In the genomic region with DNA sequence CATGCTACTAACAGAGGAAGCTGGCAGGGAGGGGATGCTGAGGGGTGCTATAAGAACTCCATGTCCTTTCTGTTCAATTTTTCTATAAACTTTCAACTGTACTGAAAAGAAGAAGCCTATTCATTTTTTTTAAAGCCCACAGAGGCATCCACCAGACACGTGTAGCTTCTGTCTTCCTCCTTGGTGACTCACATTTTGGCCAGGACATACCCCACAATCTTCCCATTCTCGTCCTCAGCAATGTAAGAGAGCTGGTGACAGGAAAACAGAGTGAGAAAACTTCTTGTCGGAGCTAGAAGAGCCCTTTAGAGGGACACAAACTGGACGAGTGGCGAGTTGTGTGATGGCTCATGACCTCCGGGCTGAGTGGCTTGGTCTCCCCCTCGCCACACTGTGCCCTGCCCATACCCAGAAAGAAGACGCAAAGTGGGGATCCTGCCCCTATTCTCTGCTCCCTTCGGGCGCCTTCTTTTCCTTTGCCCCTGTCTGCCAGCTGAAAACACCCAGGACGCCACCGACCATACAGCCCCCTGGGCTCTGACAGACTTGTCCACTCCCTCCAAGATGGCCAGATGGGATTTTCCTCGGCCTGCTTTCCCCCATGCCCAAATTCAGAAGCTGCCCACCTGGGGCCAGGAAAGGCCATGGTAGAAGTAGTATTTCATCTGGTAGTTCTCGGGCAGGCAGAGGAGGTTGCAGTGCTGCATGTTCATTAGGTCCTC, we compare ENCODE assay signal across 8 cellular contexts. TPM values are rescaled to one million over a fixed set of nuclear protein-coding genes. Genes with fewer than 3 reads are reported as not detected.
DNase-seq lines count a peak whose midpoint lies in the region; ATAC-seq and TF ChIP-seq lines count a peak whose summit lies in the region.

No MANE protein-coding gene starts in this region.

- H3K9me3 ChIP-seq in BLaER1 = no peaks in the 10 kb centered on the region

- H3K36me3 Mint-ChIP-seq in natural killer cell = no peaks in the 10 kb centered on the region

- peaks cover 49% of the 10 kb centered on the region for H3K4me1 ChIP-seq in BLaER1

- no peak for TF ChIP-seq CTCF in coronary artery (IDR thresholded peaks at IDR 0.05)
- no peak for TF ChIP-seq CTCF in natural killer cell (IDR thresholded peaks at IDR 0.05)

- H3K27ac ChIP-seq in BLaER1 (peak overlapping the region; percentile 90), coronary artery (peak overlapping the region in 1 of 2 donors; percentile 83)

- peak overlapping the region; percentile 91 for H3K9ac ChIP-seq in BLaER1

- H3K9me3 Mint-ChIP-seq in natural killer cell = no peaks in the 10 kb centered on the region

- H3K4me3 Mint-ChIP-seq in natural killer cell = peak overlapping the region; percentile 86

- H4K20me1 ChIP-seq in BLaER1 = peaks cover 89% of the 10 kb centered on the region

- peaks cover 4 to 18% of the 10 kb centered on the region in 2 donors for H3K4me1 Mint-ChIP-seq in natural killer cell

- intact Hi-C loops in natural killer cell (cut with micrococcal nuclease) = no loop called here

- peak; percentile 22 for DNase-seq in LHCN-M2 (ENCODE audit: low read depth)
- DNase-seq in coronary artery (ENCODE audit: low spot score) = no peak
- DNase-seq in natural killer cell = no peak
- DNase-seq in NCI-H1436 treated with DMSO at 0.1 percent for 48 hours (lab: John Stamatoyannopoulos, UW) = no peak
- DNase-seq in midbrain (lab: John Stamatoyannopoulos, UW) = no peak
- no peak for DNase-seq in NCI-H1105 treated with DMSO at 0.1 percent for 48 hours (lab: John Stamatoyannopoulos, UW)

- H3K4me2 ChIP-seq in BLaER1 = peak overlapping the region; percentile 81

- no peak for ATAC-seq in natural killer cell
- ATAC-seq in HG03175 (IDR thresholded peaks at IDR 0.05; ENCODE audit: unreplicated experiment) = no peak

- H3K36me3 ChIP-seq in BLaER1 = peaks cover 41% of the 10 kb centered on the region

- H3K4me3 ChIP-seq in BLaER1 (peak overlapping the region; percentile 77), coronary artery (peak overlapping the region; percentile 99)

- H3K27me3 Mint-ChIP-seq in natural killer cell (ENCODE audit: low read depth in 2 of 2) = no peaks in the 10 kb centered on the region

- peak overlapping the region; percentile 50 to 64 for H3K27ac Mint-ChIP-seq in natural killer cell

- peaks cover 77% of the 10 kb centered on the region for H3K27me3 ChIP-seq in BLaER1

RNA-seq across cellular contexts. Expression of a gene that starts 0.9 kb away (rescaled TPM):
- total RNA-seq in LHCN-M2 (2014; rRNA removed) (160 and 164 TPM in 2 replicates), natural killer cell (10 to 100 TPM; 63.4 to 82.3 (median 73.1) TPM)
- polyA plus RNA-seq in LHCN-M2 (2012) = 177 TPM

RNA-seq across cellular contexts. Expression of a gene that starts 7.8 kb away (rescaled TPM):
- total RNA-seq in LHCN-M2 (2014; rRNA removed) (4.1 and 15.2 TPM in 2 replicates), natural killer cell (100 to 1,000 TPM; 352 to 398 (median 384) TPM)
- 1.9 TPM for polyA plus RNA-seq in LHCN-M2 (2012)

RNA-seq across cellular contexts. Expression of a gene that starts 10.5 kb away (rescaled TPM):
- total RNA-seq in LHCN-M2 (2014; rRNA removed) = 0.40 TPM in 1 of 2 replicates, not detected in the other
- polyA plus RNA-seq in LHCN-M2 (2012) = 1.3 TPM
- 10 to 100 TPM; 14.3 to 17.1 (median 15.2) TPM for total RNA-seq in natural killer cell

RNA-seq across cellular contexts. Expression of a gene that starts 29.4 kb away (rescaled TPM):
- total RNA-seq in LHCN-M2 (2014; rRNA removed) (not detected in 2 replicates), natural killer cell (not detected)
- polyA plus RNA-seq in LHCN-M2 (2012) = not detected

RNA-seq across cellular contexts. Expression of a gene that starts 37.7 kb away (rescaled TPM):
- total RNA-seq in LHCN-M2 (2014; rRNA removed) (36.8 and 37.4 TPM in 2 replicates), natural killer cell (10 to 100 TPM; 65.2 to 76.7 (median 67.5) TPM)
- polyA plus RNA-seq in LHCN-M2 (2012) = 20.8 TPM

Comparison
In these comparisons a context has a peak if more than half of its experiments do, and no peak if none do; other contexts are left out.
1. RNA of a gene that starts 7.8 kb away (total RNA-seq): 352 to 398 TPM in natural killer cell; 4.1 to 15.2 TPM in LHCN-M2; every median in the first group is over 10 times any median in the second.
2. RNA of a gene that starts 10.5 kb away (total RNA-seq): 14.3 to 17.1 TPM in natural killer cell; 0.40 TPM in LHCN-M2; every median in the first group is over 10 times any median in the second.